ENCODE assay signal across 18 cellular contexts in genomic region chr14:33509927-33510535, GRCh38.
DNase-seq lines count a peak whose midpoint lies in the region; ATAC-seq and TF ChIP-seq lines count a peak whose summit lies in the region.
"Had no signal": no experiment of that assay in that cellular context is flagged by ENCODE, and none has a peak within 500 bp of the region (broad histone marks: within the 10 kb centered on the region; RNA-seq: fewer than 3 reads in every experiment).

No MANE protein-coding gene starts in this region.

- no peak overlapping the region for H3K4me2 ChIP-seq in neural progenitor cell

- H3K4me3 Mint-ChIP-seq in endodermal cell (no peak overlapping the region), neural progenitor cell (no peak overlapping the region)
- H3K4me3 Mint-ChIP-seq: stimulated activated naive CD8-positive, alpha-beta T cell treated with anti-CD3 and anti-CD28 coated beads, Interleukin-15, amount 100 ng/mL, for 72 hours; T-helper 2 cell treated with Interferon-gamma antibody and Interleukin-4, amounts not matched to agents 5 μg/mL and 100 μg/mL, for 36 hours had no signal

- H3K9me3 Mint-ChIP-seq in endodermal cell (no peaks in the 10 kb centered on the region), neural progenitor cell (no peaks in the 10 kb centered on the region)
- H3K9me3 Mint-ChIP-seq: T-helper 2 cell treated with Interferon-gamma antibody and Interleukin-4, amounts not matched to agents 5 μg/mL and 100 μg/mL, for 36 hours had no signal

- H3K27ac ChIP-seq in endodermal cell (ENCODE audit: low read depth, low read length) (peak overlapping the region; percentile 61), neural progenitor cell (no peak overlapping the region), stomach (no peak overlapping the region)
- H3K27ac ChIP-seq: C4-2B, pancreas had no signal

- H3K27ac Mint-ChIP-seq in endodermal cell (no peak overlapping the region), neural progenitor cell (peak overlapping the region; percentile 10)
- H3K27ac Mint-ChIP-seq: T-helper 2 cell treated with Interferon-gamma antibody and Interleukin-4, amounts not matched to agents 5 μg/mL and 100 μg/mL, for 36 hours had no signal

- H3F3A ChIP-seq in neural progenitor cell (ENCODE audit: low read depth) = no peaks in the 10 kb centered on the region

- H3K79me2 ChIP-seq in neural progenitor cell (ENCODE audit: low read depth) = no peaks in the 10 kb centered on the region

- no peaks in the 10 kb centered on the region for H3K4me1 ChIP-seq in endodermal cell (ENCODE audit: control insufficient read depth, insufficient read depth, low read length)
- H3K4me1 ChIP-seq in neural progenitor cell = peaks cover 7% of the 10 kb centered on the region
- H3K4me1 ChIP-seq in stomach = no peaks in the 10 kb centered on the region
- H3K4me1 ChIP-seq: pancreas had no signal

- H3K4me3 ChIP-seq in endodermal cell (ENCODE audit: low read length) (no peak overlapping the region), neural progenitor cell (no peak overlapping the region), stomach (no peak overlapping the region)
- H3K4me3 ChIP-seq: dorsolateral prefrontal cortex, pancreas had no signal

- peak overlapping the region; percentile 5 for H2AFZ ChIP-seq in neural progenitor cell (replicated peaks)

- H3K9me3 ChIP-seq in endodermal cell (ENCODE audit: control insufficient read depth, low read length) = no peaks in the 10 kb centered on the region
- no peaks in the 10 kb centered on the region for H3K9me3 ChIP-seq in neural progenitor cell (ENCODE audit: low read depth)
- no peaks in the 10 kb centered on the region for H3K9me3 ChIP-seq in stomach
- H3K9me3 ChIP-seq: pancreas had no signal

- H3K27me3 ChIP-seq in endodermal cell (ENCODE audit: control insufficient read depth, insufficient read depth, low read length, poor library complexity, severe bottlenecking) (no peaks in the 10 kb centered on the region), neural progenitor cell (no peaks in the 10 kb centered on the region), stomach (no peaks in the 10 kb centered on the region)
- H3K27me3 ChIP-seq: dorsolateral prefrontal cortex, pancreas had no signal

- DNase-seq in EL = peak; percentile 43
- DNase-seq in NCI-H69 (lab: John Stamatoyannopoulos, UW) = peak; percentile 22
- no peak for DNase-seq in endodermal cell
- no peak for DNase-seq in neural progenitor cell (ENCODE audit: low spot score)
- DNase-seq in stomach = no peak
- DNase-seq: activated CD4-positive, alpha-beta T cell treated with anti-CD3 and anti-CD28 coated beads, Interleukin-2, amount 50 U/mL, for 4 hours; activated naive CD4-positive, alpha-beta T cell; dorsolateral prefrontal cortex; KG1; OCI-M1; pancreas; stimulated activated CD4-positive, alpha-beta T cell treated with anti-CD3 and anti-CD28 coated beads, Interleukin-2, amount 100 ng/mL, for 48 hours; stimulated activated naive CD8-positive, alpha-beta T cell treated with anti-CD3 and anti-CD28 coated beads, Interleukin-15, amount 100 ng/mL, for 72 hours had no signal

- intact Hi-C loops in stomach (cut with DNase I; ENCODE audit: low total_unique reads) = no loop called here

- no peak for TF ChIP-seq CTCF in endodermal cell (conservative IDR thresholded peaks at IDR 0.05)
- TF ChIP-seq CTCF in neural progenitor cell (IDR thresholded peaks at IDR 0.05) = no peak
- TF ChIP-seq CTCF in stomach (IDR thresholded peaks at IDR 0.05) = no peak

- TF ChIP-seq EP300 in stomach (IDR thresholded peaks at IDR 0.05) = no peak

- no peaks in the 10 kb centered on the region for H3K36me3 Mint-ChIP-seq in endodermal cell (ENCODE audit: low read depth)
- H3K36me3 Mint-ChIP-seq in neural progenitor cell = no peaks in the 10 kb centered on the region

- WGBS in endodermal cell (ENCODE audit: insufficient coverage in 1 of 2, insufficient read length in 1 of 2), 2 experiments = 88 to 90% methylated on average over 4 to 9 of the region's 9 CpGs
- WGBS in stomach, 5 donors = 73 to 84% (median 79%) methylated on average over 9 of the region's 9 CpGs

- TF ChIP-seq POLR2A in stomach (IDR thresholded peaks at IDR 0.05) = no peak

- H3K4me1 Mint-ChIP-seq in endodermal cell (peaks cover 3% of the 10 kb centered on the region), neural progenitor cell (peaks cover 35% of the 10 kb centered on the region)
- H3K4me1 Mint-ChIP-seq: stimulated activated naive CD8-positive, alpha-beta T cell treated with anti-CD3 and anti-CD28 coated beads, Interleukin-15, amount 100 ng/mL, for 72 hours had no signal

- no peak overlapping the region for H3K9ac ChIP-seq in endodermal cell (ENCODE audit: extremely low read depth, low read length, poor library complexity, severe bottlenecking)
- H3K9ac ChIP-seq in neural progenitor cell = no peak overlapping the region

- ATAC-seq in HG03025 (IDR thresholded peaks at IDR 0.05; ENCODE audit: low FRiP score, unreplicated experiment) (no peak), HG02678 (IDR thresholded peaks at IDR 0.05; ENCODE audit: unreplicated experiment) (no peak), HG02970 (IDR thresholded peaks at IDR 0.05; ENCODE audit: low FRiP score, unreplicated experiment) (no peak)
- ATAC-seq: stimulated activated naive CD8-positive, alpha-beta T cell treated with anti-CD3 and anti-CD28 coated beads, Interleukin-15, amount 100 ng/mL, for 72 hours had no signal

- no peaks in the 10 kb centered on the region for H3K36me3 ChIP-seq in endodermal cell (ENCODE audit: control insufficient read depth, insufficient read depth, low read length)
- no peaks in the 10 kb centered on the region for H3K36me3 ChIP-seq in neural progenitor cell
- H3K36me3 ChIP-seq in stomach = no peaks in the 10 kb centered on the region
- H3K36me3 ChIP-seq: pancreas had no signal

- H3K27me3 Mint-ChIP-seq in endodermal cell (ENCODE audit: insufficient read depth) = no peaks in the 10 kb centered on the region
- H3K27me3 Mint-ChIP-seq in neural progenitor cell (ENCODE audit: insufficient read depth, low read depth) = no peaks in the 10 kb centered on the region
- H3K27me3 Mint-ChIP-seq: stimulated activated naive CD8-positive, alpha-beta T cell treated with anti-CD3 and anti-CD28 coated beads, Interleukin-15, amount 100 ng/mL, for 72 hours had no signal

- H4K20me1 ChIP-seq in neural progenitor cell (ENCODE audit: low read depth) = no peaks in the 10 kb centered on the region

Comparison
In these comparisons a context has a peak if more than half of its experiments do, and no peak if none do; other contexts are left out.
1. DNase-seq: peak in EL (single experiment) and NCI-H69 (single experiment); none in endodermal cell (single experiment), neural progenitor cell (single experiment) and stomach (single experiment).